Comparison of ENCODE assay signal across 20 cellular contexts in the genomic region with DNA sequence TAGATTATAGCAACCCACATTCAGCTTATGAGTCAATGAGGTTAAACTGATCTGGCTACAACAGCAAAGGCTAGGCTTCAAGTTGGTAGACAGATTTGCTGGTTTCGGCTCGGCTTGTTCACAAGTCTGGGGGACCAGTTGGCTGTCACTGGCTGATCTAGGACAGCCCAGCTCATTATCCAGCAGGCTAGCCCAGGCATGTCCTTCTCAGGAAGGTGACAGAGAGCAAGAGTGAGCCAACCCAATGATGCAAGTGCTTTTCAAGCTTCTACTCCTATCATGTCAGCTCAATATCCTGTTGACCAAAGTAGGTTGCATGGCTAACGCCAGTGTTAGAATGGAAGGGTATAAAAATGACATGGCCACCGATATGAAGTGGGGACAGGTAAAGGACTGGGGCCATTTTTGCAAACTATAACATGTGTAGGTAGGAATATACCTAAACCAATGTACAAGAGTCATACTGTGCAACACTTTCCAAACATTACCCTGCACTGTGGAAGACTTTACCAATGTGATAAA.
"Had no signal": no experiment of that assay in that cellular context is flagged by ENCODE, and none has a peak within 500 bp of the region (broad histone marks: within the 10 kb centered on the region; RNA-seq: fewer than 3 reads in every experiment).

No MANE protein-coding gene starts in this region.

- H3K79me2 ChIP-seq: hepatocyte had no signal

- H3K9me3 ChIP-seq: thoracic aorta, transverse colon had no signal

- H3K27me3 ChIP-seq: hepatocyte, sigmoid colon, stomach, transverse colon had no signal

- H3K27ac Mint-ChIP-seq: dendritic cell treated with granulocyte-macrophage colony-stimulating factor and Interleukin-4, amounts not matched to agents 40 ng/mL and 50 ng/mL, for 4 days; effector memory CD8-positive, alpha-beta T cell; naive thymus-derived CD4-positive, alpha-beta T cell; nephron progenitor cell had no signal

- H3K27me3 Mint-ChIP-seq: dendritic cell treated with granulocyte-macrophage colony-stimulating factor and Interleukin-4, amounts not matched to agents 40 ng/mL and 50 ng/mL, for 4 days; effector memory CD8-positive, alpha-beta T cell had no signal

- DNase-seq: effector memory CD8-positive, alpha-beta T cell; foreskin melanocyte; head of caudate nucleus; left colon; left ventricle myocardium superior; mesendoderm; naive thymus-derived CD4-positive, alpha-beta T cell; nephron progenitor cell; posterior cingulate gyrus; sigmoid colon; stimulated activated CD4-positive, alpha-beta T cell treated with anti-CD3 and anti-CD28 coated beads, Interleukin-2, amount 100 ng/mL, for 24 hours; stimulated activated naive CD4-positive, alpha-beta T cell; stomach; substantia nigra; transverse colon had no signal

- H3K36me3 Mint-ChIP-seq: naive thymus-derived CD4-positive, alpha-beta T cell had no signal

- ATAC-seq: effector memory CD8-positive, alpha-beta T cell; left colon; left ventricle myocardium superior; naive thymus-derived CD4-positive, alpha-beta T cell had no signal

- H3K4me3 Mint-ChIP-seq: dendritic cell treated with granulocyte-macrophage colony-stimulating factor and Interleukin-4, amounts not matched to agents 40 ng/mL and 50 ng/mL, for 4 days; effector memory CD8-positive, alpha-beta T cell; naive thymus-derived CD4-positive, alpha-beta T cell; nephron progenitor cell had no signal

- H2AFZ ChIP-seq: hepatocyte had no signal

- H3K27ac ChIP-seq: hepatocyte, sigmoid colon, skin epidermis, stomach, thoracic aorta, transverse colon had no signal

- H3K9me3 Mint-ChIP-seq: dendritic cell treated with granulocyte-macrophage colony-stimulating factor and Interleukin-4, amounts not matched to agents 40 ng/mL and 50 ng/mL, for 4 days; effector memory CD8-positive, alpha-beta T cell had no signal

- H3K4me3 ChIP-seq: hepatocyte, lung, sigmoid colon, skin epidermis, stomach, thoracic aorta, transverse colon had no signal

- H3K4me1 ChIP-seq: sigmoid colon, stomach, transverse colon had no signal

- H3K4me1 Mint-ChIP-seq: naive thymus-derived CD4-positive, alpha-beta T cell had no signal

- H3K4me2 ChIP-seq: hepatocyte had no signal

- H3K36me3 ChIP-seq: sigmoid colon, stomach, thoracic aorta, transverse colon had no signal
